Comparison of ENCODE assay signal across 14 cellular contexts in the genomic region with DNA sequence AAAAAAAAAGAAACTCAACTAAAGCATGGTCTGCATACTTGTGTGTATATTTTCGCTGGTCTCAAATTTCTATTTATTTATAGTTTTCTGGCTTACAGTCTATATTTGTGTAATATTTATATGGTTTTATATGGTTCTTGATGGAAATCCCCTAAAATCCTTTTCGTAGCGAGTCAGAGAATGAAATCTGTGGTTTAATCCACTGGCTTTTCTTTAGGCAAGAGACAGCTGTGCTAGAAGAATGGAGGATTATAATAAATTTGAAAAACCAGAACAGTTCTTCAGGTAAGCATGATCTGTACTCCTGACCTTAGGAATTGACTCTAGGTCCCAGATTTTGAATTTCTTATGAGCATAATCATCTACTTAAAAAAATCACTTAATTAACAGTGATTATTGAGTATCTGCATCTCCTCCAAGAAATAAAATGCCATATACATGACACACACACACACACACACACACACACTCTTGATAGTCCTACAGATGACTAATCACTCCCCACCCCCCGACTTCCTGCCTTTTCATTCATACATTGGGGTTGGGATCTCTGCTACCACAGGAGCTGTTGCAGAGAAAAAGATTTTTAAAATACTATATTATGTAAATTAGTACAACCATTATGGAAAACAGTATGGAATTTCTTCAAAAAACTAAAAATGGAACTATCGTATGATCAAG.
DNase-seq lines count a peak whose midpoint lies in the region; ATAC-seq, FAIRE-seq and TF ChIP-seq lines count a peak whose summit lies in the region.
"Had no signal": no experiment of that assay in that cellular context is flagged by ENCODE, and none has a peak within 500 bp of the region (broad histone marks: within the 10 kb centered on the region; RNA-seq: fewer than 3 reads in every experiment).

No MANE protein-coding gene starts in this region.

- no peaks in the 10 kb centered on the region for H3K9me1 ChIP-seq in K562 (ENCODE audit: control insufficient read depth, insufficient read depth, low read length)

- POLR2A ChIA-PET in PC-9 (lab: Charles Lee; ENCODE audit: unreplicated experiment): interaction anchor here (0.6 kb wide), 1 partner anchor 310 kb away, joined by 4 read pairs; no protein-coding TSS in a partner anchor
- POLR2A ChIA-PET in K562 (lab: Yijun Ruan, JAX): interaction anchor here (1.3 kb wide), 1 partner anchor 8 kb away, joined by 4 read pairs; no protein-coding TSS in a partner anchor

- TF ChIP-seq EP300 in K562 (IDR thresholded peaks at IDR 0.05; ENCODE audit: low read length): peak; percentile 26; the same call in 1 of the 2 replicates

- H3K27me3 ChIP-seq in PC-9 (ENCODE audit: insufficient read depth, low read depth): no peaks in the 10 kb centered on the region
- no peaks in the 10 kb centered on the region for H3K27me3 ChIP-seq in K562 (ENCODE audit: control insufficient read depth in 2 of 2, insufficient read depth in 2 of 2, low read length in 2 of 2)
- H3K27me3 ChIP-seq: cardiac muscle cell, vagina had no signal

- H3K4me3 ChIP-seq in PC-9 (no peak overlapping the region), K562 (no peak overlapping the region)
- H3K4me3 ChIP-seq: cardiac muscle cell, vagina had no signal

- H3K27me3 Mint-ChIP-seq in activated CD8-positive, alpha-beta memory T cell treated with anti-CD3 and anti-CD28 coated beads, Interleukin-2, amount 10 ng/mL, durations not matched to agents 7 days and 5 days: no peaks in the 10 kb centered on the region
- H3K27me3 Mint-ChIP-seq: B cell had no signal

- H3K4me2 ChIP-seq in PC-9: 0 out of 2 replicates have a peak overlapping the region, but pooled peaks have one; percentile 18
- no peak overlapping the region for H3K4me2 ChIP-seq in K562 (ENCODE audit: insufficient read depth, low read length)

- no peaks in the 10 kb centered on the region for H3K9me2 ChIP-seq in PC-9 (ENCODE audit: insufficient read depth)

- intact Hi-C loops in PC-9 (cut with micrococcal nuclease; ENCODE audit: unreplicated experiment): no loop called here
- intact Hi-C loops in K562 (cut with micrococcal nuclease): no loop called here

- no TSS peak for BruUV-seq in PC-9 (replicated peaks; lab: Mats Ljungman, UMichigan)
- no TSS peak for BruUV-seq in K562 (replicated peaks; lab: Mats Ljungman, UMichigan)

- no peak for TF ChIP-seq POLR2A in K562 (conservative IDR thresholded peaks at IDR 0.05)

- H3K27ac ChIP-seq in PC-9 (no peak overlapping the region), K562 (ENCODE audit: extremely low read depth, low read depth, low read length) (no peak overlapping the region)
- H3K27ac ChIP-seq: cardiac muscle cell, vagina had no signal

- TF ChIP-seq CTCF in PC-9 (conservative IDR thresholded peaks at IDR 0.05) (no peak), K562 (IDR thresholded peaks at IDR 0.05 in 2 of 3, conservative IDR thresholded peaks at IDR 0.05 in 1 of 3; ENCODE audit: insufficient read depth in 2 of 3, low read depth in 1 of 3, low read length in 3 of 3) (no peak)

- FAIRE-seq in K562 (lab: Jason Lieb, UNC): no peak

- H2AFZ ChIP-seq in PC-9: no peak overlapping the region
- H2AFZ ChIP-seq in K562 (ENCODE audit: low read depth, low read length): no peak overlapping the region

- H3K4me3 Mint-ChIP-seq in activated CD8-positive, alpha-beta memory T cell treated with anti-CD3 and anti-CD28 coated beads, Interleukin-2, amount 10 ng/mL, durations not matched to agents 7 days and 5 days: no peak overlapping the region
- H3K4me3 Mint-ChIP-seq: B cell, nephron had no signal

- CTCF ChIA-PET in activated CD8-positive, alpha-beta memory T cell treated with anti-CD3 and anti-CD28 coated beads, Interleukin-2, amount 10 ng/mL, durations not matched to agents 7 days and 5 days (lab: Charles Lee): no interaction called here
- CTCF ChIA-PET in PC-9 (lab: Charles Lee) (interaction anchor here (0.6 kb wide), 1 partner anchor 110 kb away, joined by 3 read pairs; no protein-coding TSS in a partner anchor), K562 (lab: Yijun Ruan, JAX; ENCODE audit: low intra/inter-chr PET ratio) (interaction anchor here (0.5 kb wide), 1 partner anchor 340 kb away, joined by 5 read pairs; no protein-coding TSS in a partner anchor)

- no peaks in the 10 kb centered on the region for H3K9me3 Mint-ChIP-seq in activated CD8-positive, alpha-beta memory T cell treated with anti-CD3 and anti-CD28 coated beads, Interleukin-2, amount 10 ng/mL, durations not matched to agents 7 days and 5 days (ENCODE audit: low read depth)
- H3K9me3 Mint-ChIP-seq: nephron had no signal

- H3K79me2 ChIP-seq in PC-9 (ENCODE audit: low read depth): no peaks in the 10 kb centered on the region
- H3K79me2 ChIP-seq in K562 (ENCODE audit: control insufficient read depth, insufficient read depth, low read length): peaks cover 4% of the 10 kb centered on the region; the same call in 1 of the 3 replicates

- H3K4me1 ChIP-seq in PC-9 (replicated peaks; ENCODE audit: insufficient read depth) (peaks cover 38% of the 10 kb centered on the region), K562 (replicated peaks in 1 of 2; ENCODE audit: control insufficient read depth in 2 of 2, insufficient read depth in 2 of 2, low read length in 2 of 2) (peaks cover 0 to 21% of the 10 kb centered on the region in 2 experiments; a peak in 4 of 5 replicates)

- H3K36me3 ChIP-seq in PC-9 (ENCODE audit: low read depth) (no peaks in the 10 kb centered on the region), K562 (ENCODE audit: control insufficient read depth, insufficient read depth, low read length) (peaks cover 12% of the 10 kb centered on the region)
- H3K36me3 ChIP-seq: cardiac muscle cell, vagina had no signal

- no peaks in the 10 kb centered on the region for H4K20me1 ChIP-seq in PC-9 (ENCODE audit: insufficient read depth)
- H4K20me1 ChIP-seq in K562 (replicated peaks; ENCODE audit: control insufficient read depth, insufficient read depth, low read length): no peaks in the 10 kb centered on the region

- no peak overlapping the region for H3K9ac ChIP-seq in K562 (ENCODE audit: insufficient read depth in 1 of 2, low read depth in 2 of 2, low read length in 2 of 2)

- 0 out of 2 replicates have a peak, but pooled peaks cover 7% of the 10 kb centered on the region for H3K9me3 ChIP-seq in PC-9 (ENCODE audit: insufficient read depth, low read depth)
- no peaks in the 10 kb centered on the region for H3K9me3 ChIP-seq in K562 (replicated peaks; ENCODE audit: control insufficient read depth, insufficient read depth, low read depth, low read length)
- H3K9me3 ChIP-seq: vagina had no signal

- no peak for TF ChIP-seq RAD21 in K562 (CRISPR knock-in tag; conservative IDR thresholded peaks at IDR 0.05 in 1 of 2, IDR thresholded peaks at IDR 0.05 in 1 of 2)

- no peak overlapping the region for H3K27ac Mint-ChIP-seq in activated CD8-positive, alpha-beta memory T cell treated with anti-CD3 and anti-CD28 coated beads, Interleukin-2, amount 10 ng/mL, durations not matched to agents 7 days and 5 days
- H3K27ac Mint-ChIP-seq: B cell, nephron had no signal

- DNase-seq in activated CD8-positive, alpha-beta memory T cell treated with anti-CD3 and anti-CD28 coated beads, Interleukin-2, amount 50 U/mL, for 4 hours: peak; percentile 26
- DNase-seq in activated CD8-positive, alpha-beta memory T cell treated with anti-CD3 and anti-CD28 coated beads, Interleukin-2, amount 10 ng/mL, durations not matched to agents 7 days and 5 days: no peak
- DNase-seq in PC-9 (peak; percentile 39 to 44), K562 (ENCODE audit: extremely low read depth in 1 of 4, low spot score in 3 of 4) (peak; percentile 35 to 50 (median 40)), pulmonary artery endothelial cell (ENCODE audit: low read depth, low spot score) (peak; percentile 62)
- DNase-seq: activated CD4-positive, CD25-positive, alpha-beta regulatory T cell; NCI-H1092 treated with DMSO at 0.1 percent for 48 hours had no signal

- in situ Hi-C loops in K562 (cut with MboI): no loop called here

- H3F3A ChIP-seq in PC-9 (ENCODE audit: insufficient read depth, low read depth): peaks cover 12% of the 10 kb centered on the region

- H3K4me1 Mint-ChIP-seq in activated CD8-positive, alpha-beta memory T cell treated with anti-CD3 and anti-CD28 coated beads, Interleukin-2, amount 10 ng/mL, durations not matched to agents 7 days and 5 days: peaks cover 15% of the 10 kb centered on the region

- no peak for ATAC-seq in activated CD8-positive, alpha-beta memory T cell treated with anti-CD3 and anti-CD28 coated beads, Interleukin-2, amount 10 ng/mL, durations not matched to agents 7 days and 5 days
- no peak for ATAC-seq in K562
- no peak for ATAC-seq in HG02763 (IDR thresholded peaks at IDR 0.05; ENCODE audit: unreplicated experiment)
- ATAC-seq in HG03039 (IDR thresholded peaks at IDR 0.05; ENCODE audit: unreplicated experiment): no peak
- no peak for ATAC-seq in GM18907 (IDR thresholded peaks at IDR 0.05; ENCODE audit: unreplicated experiment)

- H3K36me3 Mint-ChIP-seq in activated CD8-positive, alpha-beta memory T cell treated with anti-CD3 and anti-CD28 coated beads, Interleukin-2, amount 10 ng/mL, durations not matched to agents 7 days and 5 days: peaks cover 9% of the 10 kb centered on the region

- 60% methylated on average over 5 of the region's 5 CpGs for WGBS in K562 (ENCODE audit: insufficient coverage, low coverage, missing lambda C conversion rate)

TF ChIP-seq in K562, 482 proteins besides CTCF, POLR2A, EP300 and RAD21 (continues in another document):
- TF ChIP-seq MAFG (tag; conservative IDR thresholded peaks at IDR 0.05) (0 out of 2 replicates have a peak, but pooled peaks have one; percentile 15), PHTF2 (CRISPR knock-in tag; IDR thresholded peaks at IDR 0.05) (no peak), JUND (IDR thresholded peaks at IDR 0.05; ENCODE audit: borderline replicate concordance, low read depth, low read length) (peak; percentile 86), JUND (tag; IDR thresholded peaks at IDR 0.05; ENCODE audit: borderline replicate concordance, low read depth, low read length) (peak; percentile 39; the same call in 1 of the 3 replicates), NCOA2 (IDR thresholded peaks at IDR 0.05; ENCODE audit: partially characterized antibody in 2 of 2) (no peak), ARID1B (IDR thresholded peaks at IDR 0.05) (peak; percentile 59), ZKSCAN8 (CRISPR knock-in tag; IDR thresholded peaks at IDR 0.05) (0 out of 2 replicates have a peak, but pooled peaks have one; percentile 45), STAT5A (IDR thresholded peaks at IDR 0.05; ENCODE audit: borderline replicate concordance, low read length) (no peak), SMARCC2 (IDR thresholded peaks at IDR 0.05; ENCODE audit: low read depth) (no peak), DPF2 (IDR thresholded peaks at IDR 0.05) (peak; percentile 61)
